Comparison of ENCODE assay signal across 23 cellular contexts in the genomic region with DNA sequence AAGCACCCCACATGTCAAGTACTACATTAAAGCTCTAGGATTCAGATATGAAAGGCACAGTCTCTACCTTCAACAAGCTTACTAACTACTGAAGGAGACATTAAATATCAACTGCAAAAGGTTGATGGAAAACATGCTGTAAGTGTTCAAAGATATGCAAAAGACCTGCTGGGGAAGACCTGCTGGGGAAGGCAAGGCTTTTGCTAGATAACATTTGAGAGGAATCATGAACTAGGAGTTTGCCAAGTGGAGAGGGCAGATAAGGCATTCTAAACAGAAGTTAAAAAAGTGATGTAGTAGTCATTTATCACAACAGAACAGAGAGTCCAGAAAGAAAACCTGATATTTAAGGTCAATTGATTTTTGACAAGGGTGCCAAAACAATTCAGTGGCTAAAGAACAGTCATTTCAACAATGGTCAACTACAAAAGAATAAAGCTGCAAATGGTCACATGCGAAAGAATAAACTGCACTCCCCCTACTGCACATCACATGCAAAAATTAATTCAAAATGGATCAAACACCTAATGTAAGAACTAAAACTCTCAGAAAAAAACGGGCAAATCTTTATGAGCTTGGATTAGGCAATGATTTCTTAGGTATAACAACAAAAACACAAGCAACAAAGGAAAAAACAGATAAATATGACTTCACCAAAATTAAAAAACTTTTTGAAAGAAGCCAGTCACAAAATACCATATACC.
"Had no signal": no experiment of that assay in that cellular context is flagged by ENCODE, and none has a peak within 500 bp of the region (broad histone marks: within the 10 kb centered on the region; RNA-seq: fewer than 3 reads in every experiment).

No MANE protein-coding gene starts in this region.

- ATAC-seq: activated naive CD4-positive, alpha-beta T cell treated with anti-CD3 and anti-CD28 coated beads, Interleukin-2, amount 50 U/mL, for 72 hours; activated T-cell treated with anti-CD3 and anti-CD28 coated beads, Interleukin-2, amount 50 U/mL, for 72 hours; body of pancreas; foreskin keratinocyte; naive thymus-derived CD4-positive, alpha-beta T cell; stimulated activated naive CD8-positive, alpha-beta T cell treated with anti-CD3 and anti-CD28 coated beads, Interleukin-15, Interleukin-2, amounts not matched to agents 100 U/mL and 50 U/mL, for 24 hours had no signal

- H3K4me1 ChIP-seq: body of pancreas, foreskin keratinocyte, prostate gland, right atrium auricular region, tibial artery had no signal

- H3K9me3 Mint-ChIP-seq: activated naive CD4-positive, alpha-beta T cell treated with anti-CD3 and anti-CD28 coated beads, Interleukin-2, amount 50 U/mL, for 72 hours; activated T-cell treated with anti-CD3 and anti-CD28 coated beads, Interleukin-2, amount 50 U/mL, for 72 hours; naive thymus-derived CD4-positive, alpha-beta T cell had no signal

- H3K9me3 ChIP-seq: body of pancreas, prostate gland, right atrium auricular region, tibial artery had no signal

- H3K4me3 Mint-ChIP-seq: activated T-cell treated with anti-CD3 and anti-CD28 coated beads, Interleukin-2, amount 50 U/mL, for 72 hours; naive thymus-derived CD4-positive, alpha-beta T cell had no signal

- H3K36me3 ChIP-seq: prostate gland had no signal

- H3K27me3 ChIP-seq: body of pancreas, dorsolateral prefrontal cortex, foreskin keratinocyte, right atrium auricular region, tibial artery had no signal

- H3K27ac Mint-ChIP-seq: activated naive CD4-positive, alpha-beta T cell treated with anti-CD3 and anti-CD28 coated beads, Interleukin-2, amount 50 U/mL, for 72 hours; activated T-cell treated with anti-CD3 and anti-CD28 coated beads, Interleukin-2, amount 50 U/mL, for 72 hours had no signal

- DNase-seq: activated CD4-positive, alpha-beta T cell treated with anti-CD3 and anti-CD28 coated beads for 1 hour; activated effector memory CD4-positive, alpha-beta T cell treated with anti-CD3 and anti-CD28 coated beads, Interleukin-2, amount 50 U/mL, for 16 hours; activated T-cell treated with anti-CD3 and anti-CD28 coated beads, Interleukin-2, amount 50 U/mL, for 72 hours; amniotic stem cell; body of pancreas; caudate nucleus; dorsolateral prefrontal cortex; foreskin keratinocyte; hippocampal formation; mammary epithelial cell; naive thymus-derived CD4-positive, alpha-beta T cell; stimulated activated CD4-positive, alpha-beta T cell treated with anti-CD3 and anti-CD28 coated beads, Interleukin-2, amount 100 ng/mL, for 24 hours; stimulated activated naive CD8-positive, alpha-beta T cell treated with anti-CD3 and anti-CD28 coated beads, Interleukin-15, Interleukin-2, amounts not matched to agents 100 U/mL and 50 U/mL, for 24 hours; substantia nigra; tibial artery; WERI-Rb-1 had no signal

- FAIRE-seq: colon, keratinocyte, urothelium cell line had no signal

- H3K4me3 ChIP-seq: body of pancreas, dorsolateral prefrontal cortex, prostate gland, right atrium auricular region, tibial artery had no signal

- H3K27ac ChIP-seq: body of pancreas, dorsolateral prefrontal cortex, epithelial cell of prostate, foreskin keratinocyte, prostate gland, right atrium auricular region, tibial artery, WERI-Rb-1 had no signal

- H3K27me3 Mint-ChIP-seq: naive thymus-derived CD4-positive, alpha-beta T cell had no signal
